ENCODE assay signal across 11 cellular contexts in genomic region chr5:141958773-141959172, GRCh38. TPM values are rescaled to one million over a fixed set of nuclear protein-coding genes. Genes with fewer than 3 reads are reported as not detected.
A peak's percentile ranks its signal among the peaks of the same experiment; 100 is the strongest.
DNase-seq lines count a peak whose midpoint lies in the region; ATAC-seq and TF ChIP-seq lines count a peak whose summit lies in the region.
"Had no signal": no experiment of that assay in that cellular context is flagged by ENCODE, and none has a peak within 500 bp of the region (broad histone marks: within the 10 kb centered on the region; RNA-seq: fewer than 3 reads in every experiment).

No MANE protein-coding gene starts in this region.

- H3K27me3 Mint-ChIP-seq in activated T-helper 17 cell treated with anti-CD3 and anti-CD28 coated beads, Interleukin-2, amount 50 U/mL, for 72 hours: no peaks in the 10 kb centered on the region
- peaks cover 14% of the 10 kb centered on the region for H3K27me3 Mint-ChIP-seq in Calu3 (ENCODE audit: unreplicated experiment)

- no peaks in the 10 kb centered on the region for H3K36me3 ChIP-seq in left ventricle myocardium inferior
- H3K36me3 ChIP-seq: prostate gland had no signal

- H3K27me3 ChIP-seq in left ventricle myocardium inferior (ENCODE audit: low read depth): no peaks in the 10 kb centered on the region

- peak overlapping the region; percentile 87 for H3K4me3 Mint-ChIP-seq in activated T-helper 17 cell treated with anti-CD3 and anti-CD28 coated beads, Interleukin-2, amount 50 U/mL, for 72 hours
- H3K4me3 Mint-ChIP-seq in Calu3 (ENCODE audit: low read depth, unreplicated experiment): no peak overlapping the region

- TF ChIP-seq CTCF in left ventricle myocardium inferior (IDR thresholded peaks at IDR 0.05; ENCODE audit: borderline replicate concordance) (no peak), Calu3 (IDR thresholded peaks at IDR 0.05; ENCODE audit: unreplicated experiment) (no peak)

- intact Hi-C loops in left ventricle myocardium inferior (cut with micrococcal nuclease): loop anchor here (10.0 kb wide), 1 partner anchor 64 kb away; no protein-coding TSS in a partner anchor
- intact Hi-C loops in Calu3 (cut with micrococcal nuclease; ENCODE audit: unreplicated experiment): no loop called here

- no peaks in the 10 kb centered on the region for H3K9me3 Mint-ChIP-seq in activated T-helper 17 cell treated with anti-CD3 and anti-CD28 coated beads, Interleukin-2, amount 50 U/mL, for 72 hours
- no peaks in the 10 kb centered on the region for H3K9me3 Mint-ChIP-seq in Calu3 (ENCODE audit: low read depth, unreplicated experiment)
- H3K9me3 Mint-ChIP-seq: immature natural killer cell had no signal

- BruUV-seq in Calu3 (replicated peaks; lab: Mats Ljungman, UMichigan): no TSS peak

- CTCF ChIA-PET in Calu3 (lab: Charles Lee): no interaction called here

- H3K4me3 ChIP-seq in left ventricle myocardium inferior: peak overlapping the region; percentile 65
- H3K4me3 ChIP-seq: prostate gland had no signal

- H3K27ac Mint-ChIP-seq in activated T-helper 17 cell treated with anti-CD3 and anti-CD28 coated beads, Interleukin-2, amount 50 U/mL, for 72 hours: peak overlapping the region; percentile 96
- no peak overlapping the region for H3K27ac Mint-ChIP-seq in Calu3 (ENCODE audit: unreplicated experiment)

- no peaks in the 10 kb centered on the region for H3K36me3 Mint-ChIP-seq in activated T-helper 17 cell treated with anti-CD3 and anti-CD28 coated beads, Interleukin-2, amount 50 U/mL, for 72 hours (ENCODE audit: low read depth)
- no peaks in the 10 kb centered on the region for H3K36me3 Mint-ChIP-seq in Calu3 (ENCODE audit: insufficient read depth, unreplicated experiment)

- peaks cover 30% of the 10 kb centered on the region for H3K4me1 Mint-ChIP-seq in activated T-helper 17 cell treated with anti-CD3 and anti-CD28 coated beads, Interleukin-2, amount 50 U/mL, for 72 hours
- no peaks in the 10 kb centered on the region for H3K4me1 Mint-ChIP-seq in Calu3 (ENCODE audit: low read depth, unreplicated experiment)

- no peaks in the 10 kb centered on the region for H3K9me3 ChIP-seq in left ventricle myocardium inferior (replicated peaks)
- H3K9me3 ChIP-seq: prostate gland had no signal

- peak; percentile 41 for DNase-seq in stimulated activated CD4-positive, alpha-beta T cell treated with anti-CD3 and anti-CD28 coated beads, Interleukin-1b, Interleukin-23, amount 100 ng/mL, for 48 hours
- DNase-seq in stimulated activated CD4-positive, alpha-beta T cell treated with anti-CD3 and anti-CD28 coated beads, Interleukin-4, amount 100 ng/mL, for 4 hours: no peak
- DNase-seq in left ventricle myocardium inferior: no peak
- no peak for DNase-seq in NCI-H345 (lab: John Stamatoyannopoulos, UW)
- DNase-seq in Calu3: no peak
- DNase-seq in activated CD4-positive, CD25-positive, alpha-beta regulatory T cell treated with anti-CD3 and anti-CD28 coated beads, Interleukin-2, amount 50 U/mL, for 72 hours: no peak
- DNase-seq: immature natural killer cell had no signal

- peaks cover 59% of the 10 kb centered on the region for H3K4me1 ChIP-seq in left ventricle myocardium inferior
- H3K4me1 ChIP-seq: prostate gland had no signal

- peak overlapping the region; percentile 88 for H3K27ac ChIP-seq in left ventricle myocardium inferior (replicated peaks)
- H3K27ac ChIP-seq: prostate gland had no signal

- ATAC-seq in activated T-helper 17 cell treated with anti-CD3 and anti-CD28 coated beads, Interleukin-2, amount 50 U/mL, for 72 hours (replicated peaks): peak; percentile 85
- ATAC-seq in HG02642 (IDR thresholded peaks at IDR 0.05; ENCODE audit: poor library complexity, unreplicated experiment): no peak

RNA-seq across cellular contexts. Expression of gene PCDH12, which starts 0.8 kb away (rescaled TPM):
- total RNA-seq in activated T-helper 17 cell treated with anti-CD3 and anti-CD28 coated beads, Interleukin-2, amount 50 U/mL, for 72 hours: 1 to 10 TPM in 1 of 2 donors, under 1 TPM in 1; 0.54 to 4.3 TPM
- total RNA-seq in left ventricle myocardium inferior (7.6 TPM), Calu3 (2022) (not detected in 2 replicates)
- total RNA-seq: RPMI7951 had no signal

RNA-seq across cellular contexts. Expression of gene RNF14, which starts 10.1 kb away (rescaled TPM):
- 10 to 100 TPM; 28.4 to 30.8 TPM for total RNA-seq in activated T-helper 17 cell treated with anti-CD3 and anti-CD28 coated beads, Interleukin-2, amount 50 U/mL, for 72 hours
- total RNA-seq in left ventricle myocardium inferior: 120 TPM
- total RNA-seq in Calu3 (2022): 32.2 and 43.3 TPM in 2 replicates

RNA-seq across cellular contexts. Expression of gene DELE1, which starts 35.1 kb away (rescaled TPM):
- 10 to 100 TPM; 80.4 to 82.8 TPM for total RNA-seq in activated T-helper 17 cell treated with anti-CD3 and anti-CD28 coated beads, Interleukin-2, amount 50 U/mL, for 72 hours
- total RNA-seq in left ventricle myocardium inferior: 125 TPM
- 78.0 and 78.5 TPM in 2 replicates for total RNA-seq in Calu3 (2022)

RNA-seq across cellular contexts. Expression of gene GNPDA1, which starts 54.1 kb away (rescaled TPM):
- total RNA-seq in activated T-helper 17 cell treated with anti-CD3 and anti-CD28 coated beads, Interleukin-2, amount 50 U/mL, for 72 hours: 10 to 100 TPM; 35.8 to 51.1 TPM
- total RNA-seq in left ventricle myocardium inferior (24.3 TPM), Calu3 (2022) (53.2 and 54.0 TPM in 2 replicates)
